In genomic region chr13:62747152-62747551, GRCh38 we compare ENCODE assay signal across 21 cellular contexts.
DNase-seq lines count a peak whose midpoint lies in the region; ATAC-seq, FAIRE-seq and TF ChIP-seq lines count a peak whose summit lies in the region.
"Had no signal": no experiment of that assay in that cellular context is flagged by ENCODE, and none has a peak within 500 bp of the region (broad histone marks: within the 10 kb centered on the region; RNA-seq: fewer than 3 reads in every experiment).

No MANE protein-coding gene starts in this region.

- no peak overlapping the region for H3K23ac ChIP-seq in mesendoderm (ENCODE audit: low read length)

- no peaks in the 10 kb centered on the region for H4K20me1 ChIP-seq in Karpas-422 (ENCODE audit: insufficient read depth, low read depth, low read length)

- H3K4me2 ChIP-seq in Karpas-422 (ENCODE audit: low read depth, low read length, poor library complexity, severe bottlenecking) (no peak overlapping the region), mesendoderm (ENCODE audit: low read length) (no peak overlapping the region)
- H3K4me2 ChIP-seq: A549, SK-N-SH had no signal

- no peak overlapping the region for H3K9ac ChIP-seq in Karpas-422 (ENCODE audit: low read length)
- no peak overlapping the region for H3K9ac ChIP-seq in mesendoderm (ENCODE audit: low read length)
- H3K9ac ChIP-seq: SK-N-SH had no signal

- H3K79me1 ChIP-seq in mesendoderm (ENCODE audit: low read length): no peaks in the 10 kb centered on the region

- H2BK5ac ChIP-seq in mesendoderm (ENCODE audit: low read length): no peak overlapping the region

- no peaks in the 10 kb centered on the region for H3K79me2 ChIP-seq in Karpas-422 (ENCODE audit: low read length)
- no peaks in the 10 kb centered on the region for H3K79me2 ChIP-seq in mesendoderm (ENCODE audit: control insufficient read depth, insufficient read depth, low read length)

- no CpG with 5 or more reads among the region's 2 CpGs for WGBS in mesendoderm (ENCODE audit: extremely low coverage, insufficient coverage, low lambda C conversion rate)

- H4K5ac ChIP-seq in mesendoderm (ENCODE audit: low read length): no peak overlapping the region

- H3K4ac ChIP-seq in mesendoderm (ENCODE audit: low read depth, low read length): no peak overlapping the region

- no peak for ATAC-seq in GM18520 (IDR thresholded peaks at IDR 0.05; ENCODE audit: unreplicated experiment)
- ATAC-seq: A549, K562, Right ventricle myocardium inferior, T-cell had no signal

- TF ChIP-seq CTCF in coronary artery (IDR thresholded peaks at IDR 0.05) (no peak), D721Med (IDR thresholded peaks at IDR 0.05; ENCODE audit: insufficient read depth, missing control alignments) (no peak)

- no peak overlapping the region for H3K18ac ChIP-seq in mesendoderm (ENCODE audit: low read length)

- no peak overlapping the region for H4K8ac ChIP-seq in mesendoderm (ENCODE audit: low read depth, low read length)

- H2AFZ ChIP-seq in Karpas-422 (ENCODE audit: low read length): 0 out of 2 replicates have a peak overlapping the region, but pooled peaks have one; percentile 48

- H2BK120ac ChIP-seq in mesendoderm (ENCODE audit: low read depth, low read length): peak overlapping the region; percentile 38

- H3K4me3 ChIP-seq in Karpas-422 (ENCODE audit: low read length) (no peak overlapping the region), mesendoderm (ENCODE audit: low read length) (no peak overlapping the region), coronary artery (no peak overlapping the region)
- H3K4me3 ChIP-seq: A549, K562 had no signal

- H3K27me3 ChIP-seq in Karpas-422 (ENCODE audit: low read length): no peaks in the 10 kb centered on the region
- no peaks in the 10 kb centered on the region for H3K27me3 ChIP-seq in mesendoderm (ENCODE audit: insufficient read depth, low read length, poor library complexity)

- H3K27ac ChIP-seq in Karpas-422 (ENCODE audit: low read length) (no peak overlapping the region), mesendoderm (ENCODE audit: low read depth, low read length) (no peak overlapping the region), coronary artery (no peak overlapping the region)
- H3K27ac ChIP-seq: A549 had no signal

- peaks cover 4% of the 10 kb centered on the region; the same call in 1 of the 2 replicates for H3K9me3 ChIP-seq in Karpas-422 (ENCODE audit: low read length)
- H3K9me3 ChIP-seq: A549, SK-N-SH had no signal

- peak; percentile 2 for DNase-seq in Daoy (ENCODE audit: low read depth)
- no peak for DNase-seq in Karpas-422
- DNase-seq in amniotic epithelial cell (ENCODE audit: low read depth): peak; percentile 0
- DNase-seq in mesendoderm: peak; percentile 20
- DNase-seq in coronary artery (ENCODE audit: low spot score): no peak
- no peak for DNase-seq in D721Med (ENCODE audit: insufficient read length, low spot score)
- DNase-seq in GM12891 (ENCODE audit: insufficient read length, low spot score): no peak
- DNase-seq: COR-L47, GOT3, NCI-H1417 treated with DMSO at 0.1 percent for 48 hours, NCI-H1930, NCI-H2171, NCI-H748 treated with DMSO at 0.1 percent for 48 hours, SK-N-SH, T-cell had no signal

- no peak overlapping the region for H3K56ac ChIP-seq in mesendoderm (ENCODE audit: low read length)

- FAIRE-seq in D721Med (lab: Jason Lieb, UNC): no peak
- no peak for FAIRE-seq in GM12891 (lab: Jason Lieb, UNC)
- FAIRE-seq: A549, GM18507, HTR-8/SVneo, K562 had no signal

- H2BK15ac ChIP-seq in mesendoderm (replicated peaks; ENCODE audit: low read depth): no peak overlapping the region

- TF ChIP-seq POLR2A in GM12891 (IDR thresholded peaks at IDR 0.05; ENCODE audit: low read depth, low read length): no peak

- no peak overlapping the region for H2AK5ac ChIP-seq in mesendoderm (ENCODE audit: low read length)

- no peaks in the 10 kb centered on the region for H3K9me2 ChIP-seq in Karpas-422 (replicated peaks; ENCODE audit: insufficient read depth, low read length)
- H3K9me2 ChIP-seq: SK-N-SH had no signal

- H3K36me3 ChIP-seq in Karpas-422 (ENCODE audit: insufficient read depth, low read length) (no peaks in the 10 kb centered on the region), mesendoderm (ENCODE audit: control insufficient read depth, insufficient read depth, low read length) (no peaks in the 10 kb centered on the region)

- H3K4me1 ChIP-seq in Karpas-422 (ENCODE audit: low read length): no peaks in the 10 kb centered on the region
- no peaks in the 10 kb centered on the region for H3K4me1 ChIP-seq in mesendoderm (ENCODE audit: control insufficient read depth, low read depth, low read length)
- H3K4me1 ChIP-seq: A549 had no signal

TF ChIP-seq in GM12891, 5 proteins besides CTCF, POLR2A, EP300 and RAD21:
- TF ChIP-seq SPI1 (IDR thresholded peaks at IDR 0.05; ENCODE audit: low read depth, low read length) (no peak), POLR2AphosphoS5 (IDR thresholded peaks at IDR 0.05; ENCODE audit: low read depth, low read length) (no peak), POU2F2 (IDR thresholded peaks at IDR 0.05; ENCODE audit: low read depth, low read length) (no peak), PAX5 (IDR thresholded peaks at IDR 0.05; ENCODE audit: insufficient read depth, low read length, severe bottlenecking) (no peak), TAF1 (IDR thresholded peaks at IDR 0.05; ENCODE audit: low read depth, low read length) (no peak)

Comparison
In these comparisons a context has a peak if more than half of its experiments do, and no peak if none do; other contexts are left out.
1. DNase-seq: peak in Daoy (single experiment), amniotic epithelial cell (single experiment) and mesendoderm (single experiment); none in Karpas-422 (single experiment), coronary artery (single experiment), D721Med (single experiment) and GM12891 (single experiment).